ENCODE assay signal across 12 cellular contexts in genomic region chr2:227188292-227188691, GRCh38. TPM values are rescaled to one million over a fixed set of nuclear protein-coding genes. Genes with fewer than 3 reads are reported as not detected.
DNase-seq lines count a peak whose midpoint lies in the region; ATAC-seq lines count a peak whose summit lies in the region.
"Had no signal": no experiment of that assay in that cellular context is flagged by ENCODE, and none has a peak within 500 bp of the region (broad histone marks: within the 10 kb centered on the region; RNA-seq: fewer than 3 reads in every experiment).

No MANE protein-coding gene starts in this region.

- WGBS in mesodermal cell (ENCODE audit: insufficient coverage in 2 of 2), 2 experiments: 28 to 29% methylated on average over 4 of the region's 6 CpGs

- no peak overlapping the region for H3K4me3 ChIP-seq in adipocyte (ENCODE audit: low read length)
- no peak overlapping the region for H3K4me3 ChIP-seq in mesodermal cell (ENCODE audit: extremely low read depth, insufficient read depth, low read length, poor library complexity, severe bottlenecking)
- H3K4me3 ChIP-seq: SJSA1 had no signal

- ATAC-seq in GM18511 (IDR thresholded peaks at IDR 0.05; ENCODE audit: unreplicated experiment) (peak; percentile 56), HG03045 (IDR thresholded peaks at IDR 0.05; ENCODE audit: unreplicated experiment) (peak; percentile 64), T-helper 17 cell (no peak)

- H3K4me1 ChIP-seq in adipocyte (ENCODE audit: control insufficient read depth, insufficient read depth, low read length) (peaks cover 18% of the 10 kb centered on the region), mesodermal cell (ENCODE audit: control insufficient read depth, insufficient read depth, low read length, poor library complexity, severe bottlenecking) (peaks cover 17% of the 10 kb centered on the region)

- no peaks in the 10 kb centered on the region for H3K36me3 Mint-ChIP-seq in T-helper 17 cell (ENCODE audit: low read depth)

- peak overlapping the region; percentile 19 for H3K27ac ChIP-seq in mesodermal cell (ENCODE audit: low read depth, low read length, severe bottlenecking)
- H3K27ac ChIP-seq: SJSA1 had no signal

- H3K9me3 ChIP-seq in adipocyte (ENCODE audit: control insufficient read depth, low read length) (peaks cover 5% of the 10 kb centered on the region), mesodermal cell (ENCODE audit: control insufficient read depth, low read length) (no peaks in the 10 kb centered on the region), T-helper 17 cell (ENCODE audit: control insufficient read depth, low read length, poor library complexity, severe bottlenecking) (no peaks in the 10 kb centered on the region)
- H3K9me3 ChIP-seq: SJSA1 had no signal

- H3K27me3 Mint-ChIP-seq in T-helper 17 cell: peaks cover 40% of the 10 kb centered on the region

- H3K36me3 ChIP-seq in adipocyte (ENCODE audit: control insufficient read depth, insufficient read depth, low read length, severe bottlenecking) (no peaks in the 10 kb centered on the region), mesodermal cell (ENCODE audit: control insufficient read depth, insufficient read depth, low read length) (no peaks in the 10 kb centered on the region)
- H3K36me3 ChIP-seq: SJSA1 had no signal

- no peak overlapping the region for H3K9ac ChIP-seq in adipocyte (ENCODE audit: low read length)

- no peaks in the 10 kb centered on the region for H3K4me1 Mint-ChIP-seq in T-helper 17 cell

- no peak overlapping the region for H3K27ac Mint-ChIP-seq in T-helper 17 cell

- no peaks in the 10 kb centered on the region for H3K27me3 ChIP-seq in adipocyte (replicated peaks; ENCODE audit: control insufficient read depth, insufficient read depth, low read length)
- H3K27me3 ChIP-seq: SJSA1 had no signal

- no peak overlapping the region for H3K4me3 Mint-ChIP-seq in T-helper 17 cell

- DNase-seq in adipocyte (ENCODE audit: low read depth) (peak; percentile 57), NCI-H1694 treated with DMSO at 0.1 percent for 48 hours (lab: John Stamatoyannopoulos, UW) (no peak), Ammon's horn (ENCODE audit: low spot score) (no peak), T-helper 2 cell (no peak), T-helper 17 cell (no peak)
- DNase-seq: activated gamma-delta T cell, GF-D8, head of caudate nucleus had no signal

RNA-seq across cellular contexts. Expression of gene COL4A3, which starts 23.9 kb away (rescaled TPM):
- polyA plus RNA-seq in mesodermal cell (2013, experiment 1 of 2): not detected
- polyA plus RNA-seq in mesodermal cell (2013, experiment 2 of 2): not detected
- under 1 TPM; 0.23 to 0.52 TPM for total RNA-seq in T-helper 17 cell
- total RNA-seq: SJSA1 had no signal

RNA-seq across cellular contexts. Expression of gene COL4A4, which starts 24.3 kb away (rescaled TPM):
- 0.07 TPM for polyA plus RNA-seq in mesodermal cell (2013, experiment 1 of 2)
- 0.05 TPM for polyA plus RNA-seq in mesodermal cell (2013, experiment 2 of 2)
- total RNA-seq in T-helper 17 cell: under 1 TPM; 0.23 to 0.55 TPM
- total RNA-seq: SJSA1 had no signal
